Comparison of ENCODE assay signal across 18 cellular contexts in genomic region chr4:39362827-39363226, GRCh38. TPM values are rescaled to one million over a fixed set of nuclear protein-coding genes. Genes with fewer than 3 reads are reported as not detected.
A peak's percentile ranks its signal among the peaks of the same experiment; 100 is the strongest.
DNase-seq lines count a peak whose midpoint lies in the region; ATAC-seq and TF ChIP-seq lines count a peak whose summit lies in the region.
"Had no signal": no experiment of that assay in that cellular context is flagged by ENCODE, and none has a peak within 500 bp of the region (broad histone marks: within the 10 kb centered on the region; RNA-seq: fewer than 3 reads in every experiment).

No MANE protein-coding gene starts in this region.

- peaks cover 28 to 58% (median 39%) of the 10 kb centered on the region in 4 donors for H3K4me1 Mint-ChIP-seq in CD4-positive, alpha-beta memory T cell
- H3K4me1 Mint-ChIP-seq in T-helper 17 cell (peaks cover 34% of the 10 kb centered on the region), progenitor cell of endocrine pancreas (ENCODE audit: low read depth) (peaks cover 14% of the 10 kb centered on the region)

- no peaks in the 10 kb centered on the region for H3K36me3 ChIP-seq in CD4-positive, alpha-beta memory T cell (ENCODE audit: insufficient read depth, low read length)
- H3K36me3 ChIP-seq in thyroid gland, result no peaks in the 10 kb centered on the region
- H3K36me3 ChIP-seq: gastrocnemius medialis had no signal

- H3K4me1 ChIP-seq in CD4-positive, alpha-beta memory T cell (ENCODE audit: insufficient read depth, low read length), result peaks cover 39% of the 10 kb centered on the region
- peaks cover 0 to 12% of the 10 kb centered on the region in 2 donors for H3K4me1 ChIP-seq in thyroid gland

- POLR2A ChIA-PET in AG04450 (lab: Yijun Ruan, JAX), result interaction anchor here (0.5 to 0.6 kb wide), 2 partner anchors 41 to 152 kb away, joined by 3 to 5 read pairs; no protein-coding TSS in a partner anchor
- POLR2A ChIA-PET in CD4-positive, alpha-beta memory T cell (lab: Charles Lee; ENCODE audit: partially characterized antibody), result interaction anchor here (1.0 kb wide), 1 partner anchor 9 kb away, joined by 3 read pairs; no protein-coding TSS in a partner anchor

- CTCF ChIA-PET in AG04450 (lab: Charles Lee), result no interaction called here
- CTCF ChIA-PET in CD4-positive, alpha-beta memory T cell (lab: Charles Lee; ENCODE audit: partially characterized antibody), result no interaction called here

- H3K27me3 ChIP-seq in AG04450 (ENCODE audit: control insufficient read depth, insufficient read depth, low read length) (no peaks in the 10 kb centered on the region), thyroid gland (no peaks in the 10 kb centered on the region)
- no peaks in the 10 kb centered on the region for H3K27me3 ChIP-seq in CD4-positive, alpha-beta memory T cell (ENCODE audit: insufficient read depth, low read length)
- H3K27me3 ChIP-seq: BLaER1, gastrocnemius medialis had no signal

- H3K9me3 ChIP-seq in AG04450 (ENCODE audit: control insufficient read depth, insufficient read depth, low read length), result peaks cover 4% of the 10 kb centered on the region; the same call in 1 of the 2 replicates
- no peaks in the 10 kb centered on the region for H3K9me3 ChIP-seq in CD4-positive, alpha-beta memory T cell (ENCODE audit: control insufficient read depth in 1 of 2, low read length in 2 of 2)
- no peaks in the 10 kb centered on the region for H3K9me3 ChIP-seq in T-helper 17 cell (ENCODE audit: control insufficient read depth, low read length, poor library complexity, severe bottlenecking)
- H3K9me3 ChIP-seq in thyroid gland, result no peaks in the 10 kb centered on the region
- H3K9me3 ChIP-seq: gastrocnemius medialis had no signal

- H3K36me3 Mint-ChIP-seq in CD4-positive, alpha-beta memory T cell, result peaks cover 0 to 7% of the 10 kb centered on the region in 2 donors
- H3K36me3 Mint-ChIP-seq in T-helper 17 cell (ENCODE audit: low read depth) (no peaks in the 10 kb centered on the region), progenitor cell of endocrine pancreas (ENCODE audit: insufficient read depth) (peaks cover 1% of the 10 kb centered on the region)

- ATAC-seq in T-helper 17 cell, result no peak
- ATAC-seq in HG03108 (IDR thresholded peaks at IDR 0.05; ENCODE audit: unreplicated experiment), result no peak
- ATAC-seq: gastrocnemius medialis had no signal

- WGBS in thyroid gland, 2 donors, result 81 to 84% methylated on average over 3 of the region's 3 CpGs

- H3K27me3 Mint-ChIP-seq in CD4-positive, alpha-beta memory T cell, result no peaks in the 10 kb centered on the region
- H3K27me3 Mint-ChIP-seq in T-helper 17 cell (no peaks in the 10 kb centered on the region), progenitor cell of endocrine pancreas (no peaks in the 10 kb centered on the region)

- no peak for TF ChIP-seq POLR2A in thyroid gland (IDR thresholded peaks at IDR 0.05)

- no peak overlapping the region for H3K4me3 ChIP-seq in AG04450 (ENCODE audit: low read depth, low read length)
- H3K4me3 ChIP-seq in CD4-positive, alpha-beta memory T cell (ENCODE audit: low read length in 2 of 2), result no peak overlapping the region
- H3K4me3 ChIP-seq in thyroid gland (replicated peaks in 1 of 3), result no peak overlapping the region
- H3K4me3 ChIP-seq: BLaER1, gastrocnemius medialis, PC-9, SK-N-MC had no signal

- H3K27ac ChIP-seq in AG04450 (ENCODE audit: low read depth, low read length) (no peak overlapping the region), thyroid gland (no peak overlapping the region)
- no peak overlapping the region for H3K27ac ChIP-seq in CD4-positive, alpha-beta memory T cell (ENCODE audit: low read depth, low read length)
- H3K27ac ChIP-seq: BLaER1, gastrocnemius medialis, PC-9, SK-N-MC had no signal

- TF ChIP-seq CTCF in AG04450 (IDR thresholded peaks at IDR 0.05; ENCODE audit: low read depth, low read length), result no peak
- TF ChIP-seq CTCF in progenitor cell of endocrine pancreas (IDR thresholded peaks at IDR 0.05; ENCODE audit: unreplicated experiment), result no peak
- no peak for TF ChIP-seq CTCF in thyroid gland (IDR thresholded peaks at IDR 0.05)

- H3K9me3 Mint-ChIP-seq in CD4-positive, alpha-beta memory T cell, result peaks cover 0 to 3% (median 0%) of the 10 kb centered on the region in 8 donors
- H3K9me3 Mint-ChIP-seq in progenitor cell of endocrine pancreas (ENCODE audit: low read depth), result no peaks in the 10 kb centered on the region

- intact Hi-C loops in CD4-positive, alpha-beta memory T cell (cut with micrococcal nuclease), result no loop called here
- intact Hi-C loops in thyroid gland (cut with DNase I), result no loop called here

- DNase-seq in AG04450 (ENCODE audit: low read depth, low spot score), result peak; percentile 72
- no peak for DNase-seq in CD4-positive, alpha-beta memory T cell
- DNase-seq in T-helper 17 cell, result no peak
- peak; percentile 78 for DNase-seq in fibroblast of peridontal ligament (ENCODE audit: extremely low read depth)
- DNase-seq in progenitor cell of endocrine pancreas (ENCODE audit: low spot score, unreplicated experiment), result no peak
- DNase-seq in thyroid gland, result no peak
- DNase-seq: amygdala; gastrocnemius medialis; NCI-H187; NCI-H510A; PC-9; stimulated activated CD4-positive, alpha-beta T cell treated with anti-CD3 and anti-CD28 coated beads, Interleukin-15, amount 100 ng/mL, for 24 hours had no signal

- H3K4me3 Mint-ChIP-seq in CD4-positive, alpha-beta memory T cell, result peak overlapping the region in 4 of 8 donors; percentile 0 to 47 (median 10)
- H3K4me3 Mint-ChIP-seq in T-helper 17 cell (peak overlapping the region; percentile 33), progenitor cell of endocrine pancreas (ENCODE audit: low read depth) (no peak overlapping the region)

- H3K27ac Mint-ChIP-seq in CD4-positive, alpha-beta memory T cell, result peak overlapping the region in 5 of 7 donors; percentile 11 to 76 (median 43)
- H3K27ac Mint-ChIP-seq in T-helper 17 cell (peak overlapping the region; percentile 21), progenitor cell of endocrine pancreas (no peak overlapping the region)

RNA-seq across cellular contexts. Expression of gene RFC1, which starts 3.3 kb away (rescaled TPM):
- 25.2 and 35.7 TPM in 2 replicates for polyA plus RNA-seq in AG04450 (2011; rRNA removed)
- 33.0 and 50.1 TPM in 2 replicates for polyA minus RNA-seq in AG04450 (2011; rRNA and poly(A)+ RNA removed)
- total RNA-seq in CD4-positive, alpha-beta memory T cell, result 10 to 100 TPM; 62.5 to 70.6 TPM
- 10 to 100 TPM in 1 of 2 donors, 1 to 10 TPM in 1; 6.2 to 46.2 TPM for polyA plus RNA-seq in CD4-positive, alpha-beta memory T cell
- 10 to 100 TPM; 72.5 to 86.3 TPM for total RNA-seq in T-helper 17 cell
- total RNA-seq in progenitor cell of endocrine pancreas, result 46.8 and 58.6 TPM in 2 replicates
- 10 to 100 TPM; 38.0 to 65.2 (median 46.0) TPM for total RNA-seq in thyroid gland

RNA-seq across cellular contexts. Expression of gene KLB, which starts 43.9 kb away (rescaled TPM):
- not detected in 2 replicates for polyA plus RNA-seq in AG04450 (2011; rRNA removed)
- polyA minus RNA-seq in AG04450 (2011; rRNA and poly(A)+ RNA removed), result not detected in 2 replicates
- total RNA-seq in CD4-positive, alpha-beta memory T cell, result not detected
- under 1 TPM in 1 of 2 donors, not detected in 1; 0.06 TPM for polyA plus RNA-seq in CD4-positive, alpha-beta memory T cell
- total RNA-seq in T-helper 17 cell, result under 1 TPM in 1 of 2 donors, not detected in 1; 0.05 TPM
- 0.36 and 0.43 TPM in 2 replicates for total RNA-seq in progenitor cell of endocrine pancreas
- total RNA-seq in thyroid gland, result under 1 TPM in 2 of 4 donors, not detected in 2; 0.20 to 0.27 TPM
- total RNA-seq: Daoy, H1, M059J, PC-9 had no signal

Comparison
In these comparisons a context has a peak if more than half of its experiments do, and no peak if none do; other contexts are left out.
1. DNase-seq: peak in AG04450 (single experiment) and fibroblast of peridontal ligament (single experiment); none in CD4-positive, alpha-beta memory T cell (0 of 5), T-helper 17 cell (0 of 3), progenitor cell of endocrine pancreas (single experiment) and thyroid gland (0 of 2).